8 cellular contexts compared by ENCODE assay signal in the genomic region with DNA sequence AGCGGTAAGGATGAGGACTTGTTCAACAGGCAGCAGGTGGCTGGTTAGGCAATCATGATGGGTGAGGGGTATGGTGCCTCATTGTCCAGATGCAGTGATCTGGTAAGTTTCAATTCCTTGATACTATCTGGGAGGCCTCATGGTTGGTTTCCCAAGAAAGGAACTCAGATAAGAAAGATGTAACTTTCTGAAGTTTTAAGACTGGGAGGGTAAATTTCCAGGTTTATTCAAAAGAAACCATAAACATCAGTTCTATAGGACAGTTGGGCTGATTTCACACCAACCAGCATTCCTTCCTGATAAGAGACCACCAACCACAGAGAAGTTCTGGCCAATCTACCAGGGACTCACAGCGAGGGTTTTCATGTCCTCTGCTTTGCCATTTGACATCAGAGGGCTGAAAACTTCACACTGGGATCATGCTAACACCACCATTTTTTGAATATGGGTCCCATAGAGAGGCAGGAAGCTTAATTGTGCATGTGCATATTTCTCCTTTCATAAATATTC. TPM values are rescaled to one million over a fixed set of nuclear protein-coding genes. Genes with fewer than 3 reads are reported as not detected.
DNase-seq lines count a peak whose midpoint lies in the region; ATAC-seq and TF ChIP-seq lines count a peak whose summit lies in the region.

No MANE protein-coding gene starts in this region.

- H2BK12ac ChIP-seq in mesenchymal stem cell (ENCODE audit: low read length in 2 of 2), result no peak overlapping the region

- no peak overlapping the region for H3K18ac ChIP-seq in mesenchymal stem cell (ENCODE audit: low read depth in 1 of 2, low read length in 2 of 2)

- no peaks in the 10 kb centered on the region for H3K27me3 Mint-ChIP-seq in activated naive CD8-positive, alpha-beta T cell treated with anti-CD3 and anti-CD28 coated beads, Interleukin-2, amount 50 U/mL, for 24 hours

- H3K23ac ChIP-seq in mesenchymal stem cell (ENCODE audit: low read length in 2 of 2), result no peak overlapping the region

- peaks cover 19% of the 10 kb centered on the region for H3K9me3 Mint-ChIP-seq in activated naive CD8-positive, alpha-beta T cell treated with anti-CD3 and anti-CD28 coated beads, Interleukin-2, amount 50 U/mL, for 24 hours

- 94 to 97% (median 97%) methylated on average over 2 of the region's 2 CpGs for WGBS in heart left ventricle, 4 donors
- WGBS in mesenchymal stem cell, result 97% methylated on average over 2 of the region's 2 CpGs
- 98 to 100% methylated on average over 1 to 2 of the region's 2 CpGs for WGBS in transverse colon (ENCODE audit: low coverage in 1 of 2), 2 donors

- H3K36me3 Mint-ChIP-seq in activated naive CD8-positive, alpha-beta T cell treated with anti-CD3 and anti-CD28 coated beads, Interleukin-2, amount 50 U/mL, for 24 hours (ENCODE audit: low read depth), result peaks cover 27% of the 10 kb centered on the region

- H3K9ac ChIP-seq in mesenchymal stem cell (ENCODE audit: low read length), result peak overlapping the region; percentile 95

- no peak overlapping the region for H3K14ac ChIP-seq in mesenchymal stem cell (ENCODE audit: low read length in 2 of 2)

- H4K8ac ChIP-seq in mesenchymal stem cell (ENCODE audit: low read length), result peak overlapping the region; percentile 90

- H3K4me1 ChIP-seq in heart left ventricle (peaks cover 0 to 30% (median 17%) of the 10 kb centered on the region in 12 donors), mesenchymal stem cell (ENCODE audit: control insufficient read depth, insufficient read depth, low read depth, low read length) (peaks cover 1% of the 10 kb centered on the region), transverse colon (peaks cover 6 to 19% (median 11%) of the 10 kb centered on the region in 4 donors)

- H3K4me3 Mint-ChIP-seq in activated naive CD8-positive, alpha-beta T cell treated with anti-CD3 and anti-CD28 coated beads, Interleukin-2, amount 50 U/mL, for 24 hours, result peak overlapping the region; percentile 96

- TF ChIP-seq POLR2A in heart left ventricle (IDR thresholded peaks at IDR 0.05) (no peak), transverse colon (IDR thresholded peaks at IDR 0.05) (no peak)

- H2AK5ac ChIP-seq in mesenchymal stem cell (ENCODE audit: low read length, severe bottlenecking), result no peak overlapping the region

- TF ChIP-seq EP300 in transverse colon (IDR thresholded peaks at IDR 0.05; ENCODE audit: low read depth), result no peak

- H2BK15ac ChIP-seq in mesenchymal stem cell (ENCODE audit: low read depth, poor library complexity, severe bottlenecking), result no peak overlapping the region

- DNase-seq in heart left ventricle (no peak), cardiac septum (ENCODE audit: low spot score) (no peak), mesenchymal stem cell (no peak), transverse colon (no peak), occipital lobe (lab: John Stamatoyannopoulos, UW) (no peak)
- DNase-seq in activated naive CD8-positive, alpha-beta T cell treated with anti-CD3 and anti-CD28 coated beads, Interleukin-2, amount 50 U/mL, for 24 hours, result no peak

- H3K79me1 ChIP-seq in mesenchymal stem cell (replicated peaks; ENCODE audit: low read length, poor library complexity, severe bottlenecking), result peaks cover 7% of the 10 kb centered on the region

- in situ Hi-C loops in transverse colon (cut with MboI; ENCODE audit: low pct_ligation_motif_present in 1 of 4, low pct_unique_long_range_greater_than_20kb in 1 of 4, low sequenced_read_pairs in 3 of 4), result no loop called here

- no peak overlapping the region for H4K91ac ChIP-seq in mesenchymal stem cell (ENCODE audit: low read length)

- H2BK5ac ChIP-seq in mesenchymal stem cell (ENCODE audit: low read depth, low read length, poor library complexity, severe bottlenecking), result no peak overlapping the region

- peak overlapping the region; percentile 29 to 46 for H3K4ac ChIP-seq in mesenchymal stem cell (ENCODE audit: low read depth in 1 of 2, low read length in 2 of 2)

- peak overlapping the region; percentile 93 for H3K27ac Mint-ChIP-seq in activated naive CD8-positive, alpha-beta T cell treated with anti-CD3 and anti-CD28 coated beads, Interleukin-2, amount 50 U/mL, for 24 hours

- peak overlapping the region; percentile 59 for H3K4me2 ChIP-seq in mesenchymal stem cell (ENCODE audit: low read length, poor library complexity, severe bottlenecking)

- ATAC-seq in heart left ventricle, result no peak
- ATAC-seq in activated naive CD8-positive, alpha-beta T cell treated with anti-CD3 and anti-CD28 coated beads, Interleukin-2, amount 50 U/mL, for 24 hours, result no peak
- no peak for ATAC-seq in GM21367 (IDR thresholded peaks at IDR 0.05; ENCODE audit: unreplicated experiment)
- no peak for ATAC-seq in GM21381 (IDR thresholded peaks at IDR 0.05; ENCODE audit: unreplicated experiment)

- H3K4me3 ChIP-seq in heart left ventricle, result peak overlapping the region in 11 of 12 donors; percentile 83 to 100 (median 96)
- peak overlapping the region in 1 of 2 experiments; percentile 92 for H3K4me3 ChIP-seq in mesenchymal stem cell (ENCODE audit: insufficient read depth in 1 of 2, low read depth in 1 of 2, low read length in 2 of 2)
- H3K4me3 ChIP-seq in transverse colon, result peak overlapping the region in 1 of 4 donors; percentile 98

- no peak overlapping the region for H2BK120ac ChIP-seq in mesenchymal stem cell (ENCODE audit: low read depth, low read length)

- H3K9me3 ChIP-seq in heart left ventricle (peaks cover 0 to 14% (median 0%) of the 10 kb centered on the region in 12 donors), mesenchymal stem cell (ENCODE audit: control insufficient read depth, low read length) (no peaks in the 10 kb centered on the region), transverse colon (no peaks in the 10 kb centered on the region)

- peaks cover 0 to 4% (median 2%) of the 10 kb centered on the region in 9 donors for H3K36me3 ChIP-seq in heart left ventricle
- peaks cover 0 to 2% of the 10 kb centered on the region in 2 experiments for H3K36me3 ChIP-seq in mesenchymal stem cell (ENCODE audit: control insufficient read depth in 1 of 2, insufficient read depth in 2 of 2, low read depth in 1 of 2, low read length in 2 of 2)
- no peaks in the 10 kb centered on the region for H3K36me3 ChIP-seq in transverse colon

- H3K27me3 ChIP-seq in heart left ventricle (no peaks in the 10 kb centered on the region), mesenchymal stem cell (ENCODE audit: control insufficient read depth in 1 of 2, insufficient read depth in 1 of 2, low read length in 2 of 2) (no peaks in the 10 kb centered on the region), transverse colon (no peaks in the 10 kb centered on the region)

- no peak overlapping the region for H2AFZ ChIP-seq in mesenchymal stem cell (ENCODE audit: low read depth, low read length)

- H3K27ac ChIP-seq in heart left ventricle (peak overlapping the region; percentile 53 to 98 (median 90)), mesenchymal stem cell (ENCODE audit: low read length, poor library complexity, severe bottlenecking) (peak overlapping the region; percentile 97), transverse colon (peak overlapping the region; percentile 93 to 96 (median 96))

- intact Hi-C loops in heart left ventricle (cut with DNase I), result loop anchor here in 1 of 10 donors (10.0 kb wide), 1 partner anchor 425 kb away; no protein-coding TSS in a partner anchor
- intact Hi-C loops in cardiac septum (cut with DNase I), result no loop called here
- intact Hi-C loops in transverse colon (cut with DNase I; ENCODE audit: low total_unique reads), result no loop called here

- H3K4me1 Mint-ChIP-seq in activated naive CD8-positive, alpha-beta T cell treated with anti-CD3 and anti-CD28 coated beads, Interleukin-2, amount 50 U/mL, for 24 hours, result peaks cover 35% of the 10 kb centered on the region

- TF ChIP-seq CTCF in heart left ventricle (IDR thresholded peaks at IDR 0.05), result no peak
- TF ChIP-seq CTCF in transverse colon (IDR thresholded peaks at IDR 0.05), result no peak

RNA-seq across cellular contexts. Expression of a gene that starts 0.8 kb away (rescaled TPM):
- total RNA-seq in heart left ventricle (10 to 100 TPM; 15.5 to 20.1 (median 16.7) TPM), cardiac septum (16.9 TPM), transverse colon (10 to 100 TPM; 30.6 to 69.6 (median 50.1) TPM), occipital lobe (45.2 TPM)
- polyA plus RNA-seq in heart left ventricle, result 10 to 100 TPM in 1 of 2 donors, 1 to 10 TPM in 1; 6.1 to 12.9 TPM
- 19.6 TPM for polyA plus RNA-seq in mesenchymal stem cell (2013, experiment 1 of 2)
- polyA plus RNA-seq in mesenchymal stem cell (2013, experiment 2 of 2), result 19.7 TPM

RNA-seq across cellular contexts. Expression of a gene that starts 57.7 kb away (rescaled TPM):
- 1 to 10 TPM; 3.7 to 8.1 (median 6.5) TPM for total RNA-seq in heart left ventricle
- 1 to 10 TPM; 2.8 to 3.0 TPM for polyA plus RNA-seq in heart left ventricle
- 6.4 TPM for total RNA-seq in cardiac septum
- polyA plus RNA-seq in mesenchymal stem cell (2013, experiment 1 of 2), result 6.6 TPM
- 6.6 TPM for polyA plus RNA-seq in mesenchymal stem cell (2013, experiment 2 of 2)
- 10 to 100 TPM in 2 of 4 donors, 1 to 10 TPM in 2; 1.9 to 56.1 (median 6.7) TPM for total RNA-seq in transverse colon
- total RNA-seq in occipital lobe, result 2.2 TPM
